In genomic region chrX:136065044-136065671, GRCh38 we compare ENCODE assay signal across 9 cellular contexts.
DNase-seq lines count a peak whose midpoint lies in the region; ATAC-seq and TF ChIP-seq lines count a peak whose summit lies in the region.
"Had no signal": no experiment of that assay in that cellular context is flagged by ENCODE, and none has a peak within 500 bp of the region (broad histone marks: within the 10 kb centered on the region; RNA-seq: fewer than 3 reads in every experiment).

No MANE protein-coding gene starts in this region.

- WGBS in prostate gland = 67% methylated on average over 7 of the region's 7 CpGs

- peaks cover 47% of the 10 kb centered on the region for H3K4me1 ChIP-seq in muscle layer of colon (ENCODE audit: insufficient read depth, low read length)
- H3K4me1 ChIP-seq in prostate gland (replicated peaks) = no peaks in the 10 kb centered on the region

- H3K4me3 ChIP-seq in muscle layer of colon (ENCODE audit: low read depth in 1 of 2, low read length in 2 of 2) (no peak overlapping the region), prostate gland (no peak overlapping the region)

- H3K36me3 ChIP-seq in muscle layer of colon (ENCODE audit: insufficient read depth, low read length) (no peaks in the 10 kb centered on the region), prostate gland (no peaks in the 10 kb centered on the region)

- TF ChIP-seq CTCF in prostate gland (IDR thresholded peaks at IDR 0.05) = no peak

- H3K27me3 ChIP-seq in muscle layer of colon (ENCODE audit: control insufficient read depth in 1 of 2, insufficient read depth in 2 of 2, low read length in 2 of 2) (peaks cover 0 to 7% of the 10 kb centered on the region in 2 donors), prostate gland (replicated peaks; ENCODE audit: insufficient read depth) (no peaks in the 10 kb centered on the region)

- DNase-seq in DMS 273 (lab: John Stamatoyannopoulos, UW; ENCODE audit: unreplicated experiment) (peak; percentile 89), NCI-H524 treated with DMSO at 0.1 percent for 48 hours (lab: John Stamatoyannopoulos, UW) (peak; percentile 92), prostate gland (ENCODE audit: low spot score) (no peak), GM19238 (ENCODE audit: insufficient read length, low spot score) (no peak)
- peak; percentile 56 for DNase-seq in central memory CD4-positive, alpha-beta T cell
- DNase-seq: NCI-H774 had no signal

- intact Hi-C loops in prostate gland (cut with DNase I) = loop anchor here (10.0 kb wide), 1 partner anchor 60 kb away; no protein-coding TSS in a partner anchor

- no peak for TF ChIP-seq POLR2A in prostate gland (IDR thresholded peaks at IDR 0.05)

- no peak overlapping the region for H3K9ac ChIP-seq in muscle layer of colon (ENCODE audit: low read length)

- H3K27ac ChIP-seq in muscle layer of colon (ENCODE audit: low read depth, low read length) = peak overlapping the region; percentile 19
- no peak overlapping the region for H3K27ac ChIP-seq in prostate gland

- ATAC-seq in GM19463 (IDR thresholded peaks at IDR 0.05; ENCODE audit: unreplicated experiment) (no peak), HG02870 (IDR thresholded peaks at IDR 0.05; ENCODE audit: unreplicated experiment) (no peak)

- H3K9me3 ChIP-seq in muscle layer of colon (ENCODE audit: low read length) = no peaks in the 10 kb centered on the region
- no peaks in the 10 kb centered on the region for H3K9me3 ChIP-seq in prostate gland

Comparison
In these comparisons a context has a peak if more than half of its experiments do, and no peak if none do; other contexts are left out.
1. DNase-seq: peak in DMS 273 (single experiment), NCI-H524 treated with DMSO at 0.1 percent for 48 hours (single experiment) and central memory CD4-positive, alpha-beta T cell (single experiment); none in prostate gland (single experiment) and GM19238 (single experiment).